In the genomic region with DNA sequence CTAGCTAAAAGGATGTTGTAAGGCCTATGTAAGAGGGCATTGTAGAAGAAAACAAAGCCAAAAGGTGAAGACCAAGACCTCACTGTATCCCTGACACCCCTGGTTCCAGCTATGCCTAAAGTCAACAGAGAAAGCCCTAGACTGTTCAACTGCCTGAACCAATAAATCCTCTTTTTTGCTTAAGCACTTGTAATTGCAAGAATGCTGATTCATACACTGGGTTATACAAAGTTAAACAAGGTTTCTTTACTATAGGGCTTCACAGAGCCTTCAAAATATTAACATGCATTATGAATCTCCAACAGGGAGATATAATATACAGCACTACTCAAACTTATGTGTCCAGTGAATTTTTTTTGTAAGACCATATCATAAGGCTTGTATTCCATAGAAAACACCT, we compare ENCODE assay signal across 16 cellular contexts.
"Had no signal": no experiment of that assay in that cellular context is flagged by ENCODE, and none has a peak within 500 bp of the region (broad histone marks: within the 10 kb centered on the region; RNA-seq: fewer than 3 reads in every experiment).

No MANE protein-coding gene starts in this region.

- DNase-seq: activated T-cell treated with anti-CD3 and anti-CD28 coated beads, Interleukin-2, amount 50 U/mL, for 1 hour; kidney glomerular epithelial cell; left ventricle myocardium inferior; naive thymus-derived CD8-positive, alpha-beta T cell; retina; stimulated activated CD4-positive, alpha-beta T cell treated with anti-CD3 and anti-CD28 coated beads, Interleukin-4, amount 100 ng/mL, for 24 hours; stimulated activated naive CD4-positive, alpha-beta T cell treated with Interleukin-2 at 50 U/mL for 16 hours; T-cell; upper lobe of left lung had no signal

- H3K9me3 ChIP-seq: breast epithelium, left ventricle myocardium inferior, thoracic aorta, upper lobe of left lung had no signal

- H3K4me3 ChIP-seq: breast epithelium, left ventricle myocardium inferior, upper lobe of left lung had no signal

- H3K9me3 Mint-ChIP-seq: activated T-helper 17 cell treated with anti-CD3 and anti-CD28 coated beads, Interleukin-2, amount 50 U/mL, for 72 hours; central memory CD8-positive, alpha-beta T cell; naive thymus-derived CD8-positive, alpha-beta T cell; T-cell; T-helper 2 cell treated with Interferon-gamma antibody and Interleukin-4, amounts not matched to agents 5 μg/mL and 100 μg/mL, for 36 hours had no signal

- H3K27me3 ChIP-seq: breast epithelium, upper lobe of left lung had no signal

- H3K27ac ChIP-seq: breast epithelium, left ventricle myocardium inferior, upper lobe of left lung had no signal

- H3K27ac Mint-ChIP-seq: activated naive CD8-positive, alpha-beta T cell; activated T-helper 17 cell treated with anti-CD3 and anti-CD28 coated beads, Interleukin-2, amount 50 U/mL, for 72 hours; naive thymus-derived CD8-positive, alpha-beta T cell; progenitor cell of endocrine pancreas; T-cell; T-helper 2 cell treated with Interferon-gamma antibody and Interleukin-4, amounts not matched to agents 5 μg/mL and 100 μg/mL, for 36 hours had no signal

- ATAC-seq: activated T-helper 17 cell treated with anti-CD3 and anti-CD28 coated beads, Interleukin-2, amount 50 U/mL, for 72 hours; naive thymus-derived CD8-positive, alpha-beta T cell; T-cell had no signal

- H3K36me3 Mint-ChIP-seq: activated naive CD8-positive, alpha-beta T cell; naive thymus-derived CD8-positive, alpha-beta T cell; T-cell had no signal

- H3K4me1 ChIP-seq: breast epithelium, upper lobe of left lung had no signal

- H3K36me3 ChIP-seq: breast epithelium, left ventricle myocardium inferior, thoracic aorta, upper lobe of left lung had no signal
